ENCODE assay signal across 1 cellular context in genomic region chr4:99563310-99564186, GRCh38.
TF ChIP-seq lines count a peak whose summit lies in the region.

A gene with protein sequence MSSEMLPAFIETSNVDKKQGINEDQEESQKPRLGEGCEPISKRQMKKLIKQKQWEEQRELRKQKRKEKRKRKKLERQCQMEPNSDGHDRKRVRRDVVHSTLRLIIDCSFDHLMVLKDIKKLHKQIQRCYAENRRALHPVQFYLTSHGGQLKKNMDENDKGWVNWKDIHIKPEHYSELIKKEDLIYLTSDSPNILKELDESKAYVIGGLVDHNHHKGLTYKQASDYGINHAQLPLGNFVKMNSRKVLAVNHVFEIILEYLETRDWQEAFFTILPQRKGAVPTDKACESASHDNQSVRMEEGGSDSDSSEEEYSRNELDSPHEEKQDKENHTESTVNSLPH (minus strand): TSS chr4:99564039. CDS start chr4:99559338, 4,701 bp downstream.

TF ChIP-seq in HepG2, 621 proteins besides CTCF, POLR2A, EP300 and RAD21 (continued from another document and continues in another):
- TF ChIP-seq, protein P1, sequence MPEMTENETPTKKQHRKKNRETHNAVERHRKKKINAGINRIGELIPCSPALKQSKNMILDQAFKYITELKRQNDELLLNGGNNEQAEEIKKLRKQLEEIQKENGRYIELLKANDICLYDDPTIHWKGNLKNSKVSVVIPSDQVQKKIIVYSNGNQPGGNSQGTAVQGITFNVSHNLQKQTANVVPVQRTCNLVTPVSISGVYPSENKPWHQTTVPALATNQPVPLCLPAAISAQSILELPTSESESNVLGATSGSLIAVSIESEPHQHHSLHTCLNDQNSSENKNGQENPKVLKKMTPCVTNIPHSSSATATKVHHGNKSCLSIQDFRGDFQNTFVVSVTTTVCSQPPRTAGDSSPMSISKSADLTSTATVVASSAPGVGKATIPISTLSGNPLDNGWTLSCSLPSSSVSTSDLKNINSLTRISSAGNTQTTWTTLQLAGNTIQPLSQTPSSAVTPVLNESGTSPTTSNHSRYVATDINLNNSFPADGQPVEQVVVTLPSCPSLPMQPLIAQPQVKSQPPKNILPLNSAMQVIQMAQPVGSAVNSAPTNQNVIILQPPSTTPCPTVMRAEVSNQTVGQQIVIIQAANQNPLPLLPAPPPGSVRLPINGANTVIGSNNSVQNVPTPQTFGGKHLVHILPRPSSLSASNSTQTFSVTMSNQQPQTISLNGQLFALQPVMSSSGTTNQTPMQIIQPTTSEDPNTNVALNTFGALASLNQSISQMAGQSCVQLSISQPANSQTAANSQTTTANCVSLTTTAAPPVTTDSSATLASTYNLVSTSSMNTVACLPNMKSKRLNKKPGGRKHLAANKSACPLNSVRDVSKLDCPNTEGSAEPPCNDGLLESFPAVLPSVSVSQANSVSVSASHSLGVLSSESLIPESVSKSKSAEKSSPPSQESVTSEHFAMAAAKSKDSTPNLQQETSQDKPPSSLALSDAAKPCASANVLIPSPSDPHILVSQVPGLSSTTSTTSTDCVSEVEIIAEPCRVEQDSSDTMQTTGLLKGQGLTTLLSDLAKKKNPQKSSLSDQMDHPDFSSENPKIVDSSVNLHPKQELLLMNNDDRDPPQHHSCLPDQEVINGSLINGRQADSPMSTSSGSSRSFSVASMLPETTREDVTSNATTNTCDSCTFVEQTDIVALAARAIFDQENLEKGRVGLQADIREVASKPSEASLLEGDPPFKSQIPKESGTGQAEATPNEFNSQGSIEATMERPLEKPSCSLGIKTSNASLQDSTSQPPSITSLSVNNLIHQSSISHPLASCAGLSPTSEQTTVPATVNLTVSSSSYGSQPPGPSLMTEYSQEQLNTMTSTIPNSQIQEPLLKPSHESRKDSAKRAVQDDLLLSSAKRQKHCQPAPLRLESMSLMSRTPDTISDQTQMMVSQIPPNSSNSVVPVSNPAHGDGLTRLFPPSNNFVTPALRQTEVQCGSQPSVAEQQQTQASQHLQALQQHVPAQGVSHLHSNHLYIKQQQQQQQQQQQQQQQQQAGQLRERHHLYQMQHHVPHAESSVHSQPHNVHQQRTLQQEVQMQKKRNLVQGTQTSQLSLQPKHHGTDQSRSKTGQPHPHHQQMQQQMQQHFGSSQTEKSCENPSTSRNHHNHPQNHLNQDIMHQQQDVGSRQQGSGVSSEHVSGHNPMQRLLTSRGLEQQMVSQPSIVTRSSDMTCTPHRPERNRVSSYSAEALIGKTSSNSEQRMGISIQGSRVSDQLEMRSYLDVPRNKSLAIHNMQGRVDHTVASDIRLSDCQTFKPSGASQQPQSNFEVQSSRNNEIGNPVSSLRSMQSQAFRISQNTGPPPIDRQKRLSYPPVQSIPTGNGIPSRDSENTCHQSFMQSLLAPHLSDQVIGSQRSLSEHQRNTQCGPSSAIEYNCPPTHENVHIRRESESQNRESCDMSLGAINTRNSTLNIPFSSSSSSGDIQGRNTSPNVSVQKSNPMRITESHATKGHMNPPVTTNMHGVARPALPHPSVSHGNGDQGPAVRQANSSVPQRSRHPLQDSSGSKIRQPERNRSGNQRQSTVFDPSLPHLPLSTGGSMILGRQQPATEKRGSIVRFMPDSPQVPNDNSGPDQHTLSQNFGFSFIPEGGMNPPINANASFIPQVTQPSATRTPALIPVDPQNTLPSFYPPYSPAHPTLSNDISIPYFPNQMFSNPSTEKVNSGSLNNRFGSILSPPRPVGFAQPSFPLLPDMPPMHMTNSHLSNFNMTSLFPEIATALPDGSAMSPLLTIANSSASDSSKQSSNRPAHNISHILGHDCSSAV (CRISPR knock-in tag; IDR thresholded peaks at IDR 0.05; ENCODE audit: borderline replicate concordance) = 0 out of 2 replicates have a peak, but pooled peaks have one; percentile 53
- TF ChIP-seq ZBTB33 (CRISPR knock-in tag; IDR thresholded peaks at IDR 0.05) (no peak), ZNF609 (CRISPR knock-in tag; IDR thresholded peaks at IDR 0.05; ENCODE audit: borderline replicate concordance) (no peak; the same call in 1 of the 2 replicates), ARID3A (IDR thresholded peaks at IDR 0.05; ENCODE audit: low read depth, low read length) (no peak), KMT2B (CRISPR knock-in tag; IDR thresholded peaks at IDR 0.05) (peak; percentile 71), HCFC1 (IDR thresholded peaks at IDR 0.05; ENCODE audit: low read depth, low read length) (peak; percentile 81), ZNF563 (CRISPR knock-in tag; IDR thresholded peaks at IDR 0.05) (no peak), KDM2A (CRISPR knock-in tag; IDR thresholded peaks at IDR 0.05; ENCODE audit: borderline replicate concordance, low read depth) (peak; percentile 69; the same call in 1 of the 2 replicates), AHDC1 (CRISPR knock-in tag; IDR thresholded peaks at IDR 0.05; ENCODE audit: borderline replicate concordance) (0 out of 2 replicates have a peak, but pooled peaks have one; percentile 29), ERF (CRISPR knock-in tag; IDR thresholded peaks at IDR 0.05) (peak; percentile 71), ZNF33A (CRISPR knock-in tag; IDR thresholded peaks at IDR 0.05; ENCODE audit: borderline replicate concordance) (no peak; the same call in 1 of the 2 replicates), MATR3 (CRISPR knock-in tag; IDR thresholded peaks at IDR 0.05) (no peak), CENPX (CRISPR knock-in tag; IDR thresholded peaks at IDR 0.05) (no peak), ZFX (CRISPR knock-in tag; IDR thresholded peaks at IDR 0.05; ENCODE audit: low read depth) (peak; percentile 97), ZNF773 (CRISPR knock-in tag; IDR thresholded peaks at IDR 0.05; ENCODE audit: borderline replicate concordance) (no peak), FUBP1 (CRISPR knock-in tag; IDR thresholded peaks at IDR 0.05; ENCODE audit: borderline replicate concordance) (no peak), YY1 (IDR thresholded peaks at IDR 0.05; ENCODE audit: insufficient read depth, insufficient replicate concordance, low read depth, low read length) (peak; percentile 84), ZNF678 (CRISPR knock-in tag; IDR thresholded peaks at IDR 0.05) (0 out of 2 replicates have a peak, but pooled peaks have one; percentile 41), ZNF784 (CRISPR knock-in tag; IDR thresholded peaks at IDR 0.05; ENCODE audit: borderline replicate concordance) (no peak), ZMYM3 (CRISPR knock-in tag; IDR thresholded peaks at IDR 0.05) (no peak), DR1 (CRISPR knock-in tag; IDR thresholded peaks at IDR 0.05) (no peak; the same call in 1 of the 2 replicates), ZNF317 (CRISPR knock-in tag; IDR thresholded peaks at IDR 0.05) (no peak), GATAD1 (CRISPR knock-in tag; IDR thresholded peaks at IDR 0.05) (peak; percentile 93), TOE1 (CRISPR knock-in tag; IDR thresholded peaks at IDR 0.05) (no peak), NR3C1 (CRISPR knock-in tag; IDR thresholded peaks at IDR 0.05) (no peak)
